ENCODE assay signal across 11 cellular contexts in genomic region chr7:118372530-118372929, GRCh38.
DNase-seq lines count a peak whose midpoint lies in the region; ATAC-seq, FAIRE-seq and TF ChIP-seq lines count a peak whose summit lies in the region.
"Had no signal": no experiment of that assay in that cellular context is flagged by ENCODE, and none has a peak within 500 bp of the region (broad histone marks: within the 10 kb centered on the region; RNA-seq: fewer than 3 reads in every experiment).

No MANE protein-coding gene starts in this region.

- peaks cover 6% of the 10 kb centered on the region for H3K4me1 ChIP-seq in HEK293 (ENCODE audit: control insufficient read depth, insufficient read depth, low read length)
- no peaks in the 10 kb centered on the region for H3K4me1 ChIP-seq in H9 (ENCODE audit: insufficient read depth, low read length)

- ATAC-seq in GM19395 (IDR thresholded peaks at IDR 0.05; ENCODE audit: unreplicated experiment), result no peak
- ATAC-seq: Right ventricle myocardium inferior had no signal

- no peak overlapping the region for H2AK5ac ChIP-seq in H9 (ENCODE audit: insufficient read length, low read length)

- no peaks in the 10 kb centered on the region for H3K4me1 Mint-ChIP-seq in activated T-cell treated with anti-CD3 and anti-CD28 coated beads, Interleukin-2, amount 50 U/mL, for 24 hours (ENCODE audit: low read depth)
- H3K4me1 Mint-ChIP-seq in H9, result no peaks in the 10 kb centered on the region

- H3K9me3 Mint-ChIP-seq in activated T-cell treated with anti-CD3 and anti-CD28 coated beads, Interleukin-2, amount 50 U/mL, for 24 hours, result no peaks in the 10 kb centered on the region
- H3K9me3 Mint-ChIP-seq in H9, result no peaks in the 10 kb centered on the region

- H3K14ac ChIP-seq in H9 (ENCODE audit: insufficient read depth, low read length), result no peak overlapping the region

- H4K8ac ChIP-seq in H9 (replicated peaks; ENCODE audit: insufficient read length, low read depth, low read length), result no peak overlapping the region

- CTCF ChIA-PET in HEK293 (lab: Yijun Ruan, JAX), result no interaction called here

- no peak overlapping the region for H2BK20ac ChIP-seq in H9 (ENCODE audit: low read depth, low read length, poor library complexity, severe bottlenecking)

- no peak overlapping the region for H3K27ac Mint-ChIP-seq in activated T-cell treated with anti-CD3 and anti-CD28 coated beads, Interleukin-2, amount 50 U/mL, for 24 hours
- H3K27ac Mint-ChIP-seq in H9, result no peak overlapping the region

- no peak overlapping the region for H3K18ac ChIP-seq in H9 (ENCODE audit: insufficient read length, low read depth, low read length)

- H2BK120ac ChIP-seq in H9 (ENCODE audit: low read depth, low read length, poor library complexity, severe bottlenecking), result no peak overlapping the region

- no peak overlapping the region for H3K56ac ChIP-seq in H9 (ENCODE audit: insufficient read length, low read depth, low read length)

- H2AFZ ChIP-seq in H9 (ENCODE audit: low read length), result no peak overlapping the region

- H3K36me3 Mint-ChIP-seq in activated T-cell treated with anti-CD3 and anti-CD28 coated beads, Interleukin-2, amount 50 U/mL, for 24 hours (ENCODE audit: low read depth), result no peaks in the 10 kb centered on the region
- H3K36me3 Mint-ChIP-seq in H9 (ENCODE audit: insufficient read depth in 1 of 3, low read depth in 3 of 3), result no peaks in the 10 kb centered on the region

- H3K23ac ChIP-seq in H9 (ENCODE audit: insufficient read length, low read depth, low read length), result no peak overlapping the region

- H3K27ac ChIP-seq in HEK293 (ENCODE audit: extremely low read depth, low read depth, low read length) (0 out of 2 replicates have a peak overlapping the region, but pooled peaks have one; percentile 25), H9 (ENCODE audit: insufficient read length, low read depth, low read length) (no peak overlapping the region)

- POLR2A ChIA-PET in HEK293 (lab: Yijun Ruan, JAX), result no interaction called here

- no peak overlapping the region for H4K5ac ChIP-seq in H9 (ENCODE audit: insufficient read length, low read depth, low read length)

- H2BK5ac ChIP-seq in H9 (ENCODE audit: insufficient read length, low read length), result no peak overlapping the region

- H3T11ph ChIP-seq in H9 (ENCODE audit: low read length), result no peak overlapping the region

- no CpG with 5 or more reads among the region's 1 CpG for WGBS in H9 (ENCODE audit: extremely low coverage, insufficient read length, low lambda C conversion rate)

- H3K4me3 ChIP-seq in HEK293 (ENCODE audit: low read depth, low read length), result no peak overlapping the region
- H3K4me3 ChIP-seq in bronchial epithelial cell (ENCODE audit: low read depth, low read length), result no peak overlapping the region

- no peak for TF ChIP-seq CTCF in HEK293 (tag by site-specific recombination; IDR thresholded peaks at IDR 0.05)
- TF ChIP-seq CTCF in bronchial epithelial cell (IDR thresholded peaks at IDR 0.05; ENCODE audit: insufficient read depth, low read length, severe bottlenecking), result no peak
- no peak for TF ChIP-seq CTCF in H9 (conservative IDR thresholded peaks at IDR 0.05)

- H3K36me3 ChIP-seq in HEK293 (ENCODE audit: control insufficient read depth in 2 of 2, insufficient read depth in 1 of 2, low read length in 2 of 2), result no peaks in the 10 kb centered on the region
- no peaks in the 10 kb centered on the region for H3K36me3 ChIP-seq in bronchial epithelial cell (ENCODE audit: control insufficient read depth, insufficient read depth, low read length)

- H3K23me2 ChIP-seq in H9 (ENCODE audit: insufficient read length, low read depth, low read length, poor library complexity, severe bottlenecking), result no peaks in the 10 kb centered on the region

- H2BK12ac ChIP-seq in H9 (ENCODE audit: insufficient read length, low read depth, low read length), result no peak overlapping the region

- H2BK15ac ChIP-seq in H9 (ENCODE audit: low read depth, low read length), result no peak overlapping the region

- H3K27me3 ChIP-seq in bronchial epithelial cell (ENCODE audit: control insufficient read depth, insufficient read depth, low read length), result no peaks in the 10 kb centered on the region
- H3K27me3 ChIP-seq in H9 (ENCODE audit: insufficient read depth, low read length), result no peaks in the 10 kb centered on the region

- DNase-seq in CD1c-positive myeloid dendritic cell (ENCODE audit: extremely low spot score) (peak; percentile 2), NCI-H226 (peak; percentile 76), bronchial epithelial cell (ENCODE audit: low read depth) (peak; percentile 47), epidermal melanocyte (ENCODE audit: insufficient read length, low spot score) (no peak), H9 (no peak)
- no peak for DNase-seq in activated T-cell treated with anti-CD3 and anti-CD28 coated beads, Interleukin-2, amount 50 U/mL, for 24 hours
- DNase-seq: activated CD8-positive, alpha-beta memory T cell treated with anti-CD3 and anti-CD28 coated beads, Interleukin-2, amount 50 U/mL, for 48 hours had no signal

- FAIRE-seq in bronchial epithelial cell (lab: Jason Lieb, UNC), result no peak
- FAIRE-seq: colon had no signal

- H3K9me3 ChIP-seq in HEK293 (ENCODE audit: control insufficient read depth, insufficient read depth, low read depth, low read length) (no peaks in the 10 kb centered on the region), H9 (ENCODE audit: control insufficient read depth, low read depth, low read length) (no peaks in the 10 kb centered on the region)

- no peak overlapping the region for H3K4ac ChIP-seq in H9 (ENCODE audit: low read depth, low read length)

- no peaks in the 10 kb centered on the region for H3K27me3 Mint-ChIP-seq in activated T-cell treated with anti-CD3 and anti-CD28 coated beads, Interleukin-2, amount 50 U/mL, for 24 hours
- no peaks in the 10 kb centered on the region for H3K27me3 Mint-ChIP-seq in H9 (ENCODE audit: low read depth)

- H3K4me2 ChIP-seq in H9 (ENCODE audit: insufficient read depth, insufficient read length, low read length), result no peak overlapping the region

- no peaks in the 10 kb centered on the region for H4K20me1 ChIP-seq in H9 (ENCODE audit: control insufficient read depth, insufficient read depth, insufficient read length)

- H3K4me3 Mint-ChIP-seq in activated T-cell treated with anti-CD3 and anti-CD28 coated beads, Interleukin-2, amount 50 U/mL, for 24 hours, result no peak overlapping the region
- H3K4me3 Mint-ChIP-seq in H9, result no peak overlapping the region

- no peak overlapping the region for H4K91ac ChIP-seq in H9 (ENCODE audit: insufficient read length, low read depth, low read length)

- no peaks in the 10 kb centered on the region for H3K79me1 ChIP-seq in H9 (ENCODE audit: insufficient read depth, low read depth, low read length, poor library complexity, severe bottlenecking)

- no peak overlapping the region for H3K9ac ChIP-seq in H9 (ENCODE audit: extremely low read depth, insufficient read length, low read length)

- H3K79me2 ChIP-seq in H9 (ENCODE audit: insufficient read depth, low read length), result no peaks in the 10 kb centered on the region

TF ChIP-seq in HEK293, 187 proteins besides CTCF, POLR2A, EP300 and RAD21 (continues in another document):
- TF ChIP-seq ZNF19 (tag by site-specific recombination; IDR thresholded peaks at IDR 0.05; ENCODE audit: low read depth), result no peak
- TF ChIP-seq ZNF600 (tag by site-specific recombination; IDR thresholded peaks at IDR 0.05), result peak; percentile 65; the same call in 1 of the 2 replicates
- TF ChIP-seq ZBTB44 (tag by site-specific recombination; IDR thresholded peaks at IDR 0.05), result peak; percentile 15; the same call in 1 of the 2 replicates
- 0 out of 2 replicates have a peak, but pooled peaks have one; percentile 12 for TF ChIP-seq ZNF18 (tag by site-specific recombination; IDR thresholded peaks at IDR 0.05)
- TF ChIP-seq FEZF1 (tag by site-specific recombination; IDR thresholded peaks at IDR 0.05), result peak; percentile 59
- 0 out of 2 replicates have a peak, but pooled peaks have one; percentile 15 for TF ChIP-seq ZNF366 (tag by site-specific recombination; conservative IDR thresholded peaks at IDR 0.05)
- TF ChIP-seq SP2 (tag by site-specific recombination; IDR thresholded peaks at IDR 0.05), result no peak
- TF ChIP-seq ZNF660 (tag by site-specific recombination; IDR thresholded peaks at IDR 0.05), result peak; percentile 89; the same call in 1 of the 2 replicates

Comparison
In these comparisons a context has a peak if more than half of its experiments do, and no peak if none do; other contexts are left out.
1. DNase-seq: peak in CD1c-positive myeloid dendritic cell (single experiment), NCI-H226 (single experiment) and bronchial epithelial cell (single experiment); none in activated T-cell treated with anti-CD3 and anti-CD28 coated beads, Interleukin-2, amount 50 U/mL, for 24 hours (single experiment), epidermal melanocyte (single experiment) and H9 (single experiment).